ENCODE assay signal across 22 cellular contexts in the genomic region with DNA sequence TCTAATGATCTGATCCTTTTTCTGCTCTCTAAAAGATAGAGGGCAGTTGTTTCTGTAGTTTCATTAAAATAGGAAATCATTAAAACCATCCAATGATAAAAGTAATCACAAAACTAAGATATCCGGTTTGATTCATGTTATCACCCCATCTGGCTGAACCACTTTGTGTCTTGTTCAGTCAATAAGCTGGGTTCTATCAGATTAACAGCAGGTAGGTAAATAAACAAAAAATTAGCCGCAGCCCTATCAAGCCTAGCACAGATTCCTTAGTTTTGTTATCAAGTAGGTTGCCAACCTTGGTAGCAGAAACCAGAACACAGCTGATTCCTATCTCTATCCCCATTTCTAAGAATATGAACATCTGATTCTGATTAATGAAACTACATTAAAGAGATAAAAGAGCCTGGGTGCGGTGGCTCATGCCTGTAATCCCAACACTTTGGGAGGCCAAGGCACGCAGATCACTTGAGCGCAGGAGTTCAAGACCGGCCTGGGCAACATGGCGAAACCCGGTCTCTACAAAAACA. TPM values are rescaled to one million over a fixed set of nuclear protein-coding genes. Genes with fewer than 3 reads are reported as not detected.
DNase-seq lines count a peak whose midpoint lies in the region; ATAC-seq, FAIRE-seq and TF ChIP-seq lines count a peak whose summit lies in the region.
"Had no signal": no experiment of that assay in that cellular context is flagged by ENCODE, and none has a peak within 500 bp of the region (broad histone marks: within the 10 kb centered on the region; RNA-seq: fewer than 3 reads in every experiment).

No MANE protein-coding gene starts in this region.

- H3K18ac ChIP-seq in H9 (ENCODE audit: insufficient read length, low read depth, low read length), result no peak overlapping the region

- TF ChIP-seq CTCF in A549 (IDR thresholded peaks at IDR 0.05) (no peak), HEK293 (tag by site-specific recombination; IDR thresholded peaks at IDR 0.05) (no peak), pancreas (IDR thresholded peaks at IDR 0.05) (no peak), H9 (conservative IDR thresholded peaks at IDR 0.05) (no peak), ovary (IDR thresholded peaks at IDR 0.05) (no peak)

- no peak overlapping the region for H2BK12ac ChIP-seq in H9 (ENCODE audit: insufficient read length, low read depth, low read length)

- H3K9ac ChIP-seq in H9 (ENCODE audit: extremely low read depth, insufficient read length, low read length), result no peak overlapping the region
- H3K9ac ChIP-seq: BLaER1 treated with 17β-estradiol and CSF1 and Interleukin-3, amounts not matched to agents 10 nM and 100 nM; GM23248 had no signal

- peaks cover 3% of the 10 kb centered on the region; the same call in 2 of the 3 replicates for H3K4me1 ChIP-seq in A549
- H3K4me1 ChIP-seq in HEK293 (ENCODE audit: control insufficient read depth, insufficient read depth, low read length), result no peaks in the 10 kb centered on the region
- no peaks in the 10 kb centered on the region for H3K4me1 ChIP-seq in pancreas
- H3K4me1 ChIP-seq in H9 (ENCODE audit: insufficient read depth, low read length), result no peaks in the 10 kb centered on the region
- H3K4me1 ChIP-seq in ovary (ENCODE audit: insufficient read depth), result no peaks in the 10 kb centered on the region
- H3K4me1 ChIP-seq: BLaER1 treated with 17β-estradiol and CSF1 and Interleukin-3, amounts not matched to agents 10 nM and 100 nM had no signal

- H3K9me3 ChIP-seq in A549 (no peaks in the 10 kb centered on the region), HEK293 (ENCODE audit: control insufficient read depth, insufficient read depth, low read depth, low read length) (no peaks in the 10 kb centered on the region), pancreas (no peaks in the 10 kb centered on the region), H9 (ENCODE audit: control insufficient read depth, low read depth, low read length) (no peaks in the 10 kb centered on the region), ovary (no peaks in the 10 kb centered on the region)
- H3K9me3 ChIP-seq: BLaER1 treated with 17β-estradiol and CSF1 and Interleukin-3, amounts not matched to agents 10 nM and 100 nM had no signal

- no peaks in the 10 kb centered on the region; the same call in 1 of the 2 replicates for H3K27me3 Mint-ChIP-seq in H9 (ENCODE audit: low read depth)
- H3K27me3 Mint-ChIP-seq: B cell; CD4-positive, CD25-positive, alpha-beta regulatory T cell; CD8-positive, alpha-beta memory T cell had no signal

- WGBS in A549 (ENCODE audit: missing lambda C conversion rate), result 92% methylated on average over 8 of the region's 8 CpGs
- WGBS in pancreas, 2 donors, result 81 to 84% methylated on average over 8 of the region's 8 CpGs
- no CpG with 5 or more reads among the region's 8 CpGs for WGBS in H9 (ENCODE audit: extremely low coverage, insufficient read length, low lambda C conversion rate)
- WGBS in ovary, 3 donors, result 89 to 90% (median 90%) methylated on average over 8 of the region's 8 CpGs

- H2AFZ ChIP-seq in H9 (ENCODE audit: low read length), result no peak overlapping the region
- H2AFZ ChIP-seq: GM23248 had no signal

- no peak overlapping the region for H3K27ac Mint-ChIP-seq in H9
- H3K27ac Mint-ChIP-seq: B cell; CD4-positive, CD25-positive, alpha-beta regulatory T cell; HFFc6 had no signal

- H3K36me3 ChIP-seq in HEK293 (ENCODE audit: control insufficient read depth in 2 of 2, insufficient read depth in 1 of 2, low read length in 2 of 2) (peaks cover 27 to 34% of the 10 kb centered on the region in 2 experiments), pancreas (no peaks in the 10 kb centered on the region), ovary (no peaks in the 10 kb centered on the region)

- H3K56ac ChIP-seq in H9 (ENCODE audit: insufficient read length, low read depth, low read length), result no peak overlapping the region

- peaks cover 3% of the 10 kb centered on the region for H3K79me1 ChIP-seq in H9 (ENCODE audit: insufficient read depth, low read depth, low read length, poor library complexity, severe bottlenecking)

- H3K27ac ChIP-seq in A549 (no peak overlapping the region), HEK293 (ENCODE audit: extremely low read depth, low read depth, low read length) (no peak overlapping the region), pancreas (no peak overlapping the region), H9 (ENCODE audit: insufficient read length, low read depth, low read length) (no peak overlapping the region), ovary (no peak overlapping the region)
- H3K27ac ChIP-seq: BLaER1 treated with 17β-estradiol and CSF1 and Interleukin-3, amounts not matched to agents 10 nM and 100 nM; GM23248; HL-60 had no signal

- H4K8ac ChIP-seq in H9 (replicated peaks; ENCODE audit: insufficient read length, low read depth, low read length), result no peak overlapping the region

- H3K4me3 ChIP-seq in A549, result no peak overlapping the region
- H3K4me3 ChIP-seq in HEK293 (ENCODE audit: low read depth, low read length), result no peak overlapping the region
- H3K4me3 ChIP-seq in pancreas, result no peak overlapping the region
- H3K4me3 ChIP-seq in ovary, result no peak overlapping the region
- H3K4me3 ChIP-seq: BLaER1 treated with 17β-estradiol and CSF1 and Interleukin-3, amounts not matched to agents 10 nM and 100 nM; GM23248 had no signal

- H3K27me3 ChIP-seq in pancreas (peaks cover 0 to 8% (median 0%) of the 10 kb centered on the region in 4 donors), H9 (ENCODE audit: insufficient read depth, low read length) (no peaks in the 10 kb centered on the region), ovary (no peaks in the 10 kb centered on the region)

- CTCF ChIA-PET in A549 (lab: Yijun Ruan, JAX) (interaction anchor here (0.6 to 0.8 kb wide), 2 partner anchors 23 to 173 kb away, joined by 3 read pairs; no protein-coding TSS in a partner anchor), HEK293 (lab: Yijun Ruan, JAX) (interaction anchor here (0.9 to 1.5 kb wide), 2 partner anchors 23 to 293 kb away, joined by 3 read pairs; no protein-coding TSS in a partner anchor)

- no peak overlapping the region for H4K5ac ChIP-seq in H9 (ENCODE audit: insufficient read length, low read depth, low read length)

- TF ChIP-seq EP300 in A549 (IDR thresholded peaks at IDR 0.05), result no peak
- no peak for TF ChIP-seq EP300 in ovary (IDR thresholded peaks at IDR 0.05)

- TF ChIP-seq POLR2A in A549 (IDR thresholded peaks at IDR 0.05; ENCODE audit: low read length) (no peak), ovary (IDR thresholded peaks at IDR 0.05) (no peak)

- POLR2A ChIA-PET in A549 (lab: Yijun Ruan, JAX), result no interaction called here
- POLR2A ChIA-PET in HEK293 (lab: Yijun Ruan, JAX), result no interaction called here

- no peak overlapping the region for H3T11ph ChIP-seq in H9 (ENCODE audit: low read length)

- H2BK120ac ChIP-seq in H9 (ENCODE audit: low read depth, low read length, poor library complexity, severe bottlenecking), result no peak overlapping the region

- no peak overlapping the region for H3K4ac ChIP-seq in H9 (ENCODE audit: low read depth, low read length)

- no peak overlapping the region for H2BK5ac ChIP-seq in H9 (ENCODE audit: insufficient read length, low read length)

- peaks cover 0 to 56% of the 10 kb centered on the region in 2 experiments; a peak in 3 of 5 replicates for H3K9me3 Mint-ChIP-seq in H9
- H3K9me3 Mint-ChIP-seq: CD4-positive, CD25-positive, alpha-beta regulatory T cell; CD8-positive, alpha-beta memory T cell; HFFc6 had no signal

- H3K23ac ChIP-seq in H9 (ENCODE audit: insufficient read length, low read depth, low read length), result no peak overlapping the region

- H4K91ac ChIP-seq in H9 (ENCODE audit: insufficient read length, low read depth, low read length), result no peak overlapping the region

- H3K14ac ChIP-seq in H9 (ENCODE audit: insufficient read depth, low read length), result no peak overlapping the region

- no peak for DNase-seq in A549 (ENCODE audit: low read depth in 1 of 2, low spot score in 1 of 2)
- no peak for DNase-seq in pancreas
- no peak for DNase-seq in H9
- DNase-seq in activated naive CD4-positive, alpha-beta T cell treated with Interleukin-2 at 50 U/mL for 16 hours, result no peak
- no peak for DNase-seq in ovary
- DNase-seq: 8988T; CD4-positive, CD25-positive, alpha-beta regulatory T cell; CD8-positive, alpha-beta memory T cell; COR-L47; DMS 273 treated with DMSO at 0.1 percent for 48 hours; DMS53; DND-41; EL; GM23248; HCEC 1CT; HFFc6 had no signal

- no peaks in the 10 kb centered on the region for H3K23me2 ChIP-seq in H9 (ENCODE audit: insufficient read length, low read depth, low read length, poor library complexity, severe bottlenecking)

- H3K4me1 Mint-ChIP-seq in H9, result no peaks in the 10 kb centered on the region
- H3K4me1 Mint-ChIP-seq: B cell; CD8-positive, alpha-beta memory T cell had no signal

- TF ChIP-seq RAD21 in A549 (conservative IDR thresholded peaks at IDR 0.05 in 1 of 2, IDR thresholded peaks at IDR 0.05 in 1 of 2), result no peak

- H2AK5ac ChIP-seq in H9 (ENCODE audit: insufficient read length, low read length), result no peak overlapping the region

- ATAC-seq in A549, result no peak
- ATAC-seq in SK-N-SH treated with all-trans-retinoic acid at 6 μM for 48 hours, result peak; percentile 68
- ATAC-seq in pancreas, result no peak

- peaks cover 28 to 68% (median 42%) of the 10 kb centered on the region in 3 experiments for H3K36me3 Mint-ChIP-seq in H9 (ENCODE audit: insufficient read depth in 1 of 3, low read depth in 3 of 3)

- H3K79me2 ChIP-seq in H9 (ENCODE audit: insufficient read depth, low read length), result no peaks in the 10 kb centered on the region

- no peaks in the 10 kb centered on the region for H4K20me1 ChIP-seq in H9 (ENCODE audit: control insufficient read depth, insufficient read depth, insufficient read length)

- no peak overlapping the region for H3K4me2 ChIP-seq in A549
- H3K4me2 ChIP-seq in H9 (ENCODE audit: insufficient read depth, insufficient read length, low read length), result no peak overlapping the region
- H3K4me2 ChIP-seq: BLaER1 treated with 17β-estradiol and CSF1 and Interleukin-3, amounts not matched to agents 10 nM and 100 nM had no signal

- H2BK15ac ChIP-seq in H9 (ENCODE audit: low read depth, low read length), result no peak overlapping the region

- no peak overlapping the region for H3K4me3 Mint-ChIP-seq in H9
- H3K4me3 Mint-ChIP-seq: B cell; CD4-positive, CD25-positive, alpha-beta regulatory T cell; CD8-positive, alpha-beta memory T cell; HFFc6 had no signal

- peak; percentile 67 for FAIRE-seq in A549 (lab: Jason Lieb, UNC)
- peak; percentile 29 for FAIRE-seq in pancreas (lab: Jason Lieb, UNC)
- FAIRE-seq: GM12891 had no signal

- no peak overlapping the region for H2BK20ac ChIP-seq in H9 (ENCODE audit: low read depth, low read length, poor library complexity, severe bottlenecking)

- intact Hi-C loops in pancreas (cut with DNase I), result no loop called here
- intact Hi-C loops in ovary (cut with DNase I), result loop anchor here in 1 of 4 donors (10.0 kb wide), 1 partner anchor 282 kb away; no protein-coding TSS in a partner anchor

RNA-seq across cellular contexts. Expression of a gene that starts 20.1 kb away (rescaled TPM):
- polyA plus RNA-seq in A549 (2011; rRNA removed) (39.0 and 53.8 TPM in 2 replicates), A549 (2017; fragmentation: RNase III; extraction: RNeasy Plus Mini Kit Qiagen cat#74134 plus additional on column Dnase treatment) (35.2 to 36.0 TPM (median 35.3 TPM) in 3 replicates), pancreas (10 to 100 TPM; 16.0 to 21.7 TPM), ovary (10 to 100 TPM; 24.4 to 39.7 TPM)
- 21.6 and 28.3 TPM in 2 replicates for polyA plus RNA-seq in A549 (2012; cell fraction: cytosol; rRNA removed)
- 22.8 and 27.9 TPM in 2 replicates for polyA plus RNA-seq in A549 (2012; cell fraction: nucleus; rRNA removed)
- polyA minus RNA-seq in A549 (2011; rRNA and poly(A)+ RNA removed), result 26.8 and 30.0 TPM in 2 replicates
- total RNA-seq in pancreas (10 to 100 TPM in 1 of 6 donors, 1 to 10 TPM in 5; 5.7 to 11.7 (median 6.8) TPM), H9 (2021) (25.3 and 27.7 TPM in 2 replicates), ovary (10 to 100 TPM; 22.0 to 27.9 (median 24.7) TPM)
